In genomic region chr3:171462224-171462623, GRCh38 we compare ENCODE assay signal across 1 cellular context.
A peak's percentile ranks its signal among the peaks of the same experiment; 100 is the strongest.
TF ChIP-seq lines count a peak whose summit lies in the region.

No MANE protein-coding gene starts in this region.

TF ChIP-seq in K562, 482 proteins besides CTCF, POLR2A, EP300 and RAD21 (continued from another document):
- 0 out of 2 replicates have a peak, but pooled peaks have one; percentile 28 for TF ChIP-seq MGA (IDR thresholded peaks at IDR 0.05)
- TF ChIP-seq MTA3 (IDR thresholded peaks at IDR 0.05; ENCODE audit: borderline replicate concordance) = peak; percentile 18; the same call in 1 of the 2 replicates
- 0 out of 2 replicates have a peak, but pooled peaks have one; percentile 6 for TF ChIP-seq BRD4 (IDR thresholded peaks at IDR 0.05)
- TF ChIP-seq ZNF197 (CRISPR knock-in tag; IDR thresholded peaks at IDR 0.05; ENCODE audit: low read depth) = 0 out of 2 replicates have a peak, but pooled peaks have one; percentile 3
- no peak for TF ChIP-seq ZNF146 (CRISPR knock-in tag; IDR thresholded peaks at IDR 0.05; ENCODE audit: unreplicated experiment)
- TF ChIP-seq OTX1 (CRISPR knock-in tag; IDR thresholded peaks at IDR 0.05) = 0 out of 2 replicates have a peak, but pooled peaks have one; percentile 42
- TF ChIP-seq ZNF57 (CRISPR knock-in tag; IDR thresholded peaks at IDR 0.05) = no peak
- 0 out of 4 replicates have a peak, but pooled peaks of 1 of the 2 experiments have one; percentile 14 for TF ChIP-seq MNT (conservative IDR thresholded peaks at IDR 0.05)
- TF ChIP-seq L3MBTL2 (IDR thresholded peaks at IDR 0.05) = 0 out of 2 replicates have a peak, but pooled peaks have one; percentile 23
- TF ChIP-seq ZNF696 (CRISPR knock-in tag; conservative IDR thresholded peaks at IDR 0.05) = no peak
- TF ChIP-seq TEAD4 (IDR thresholded peaks at IDR 0.05; ENCODE audit: low read length) = no peak
- no peak for TF ChIP-seq TEAD4 (CRISPR knock-in tag; IDR thresholded peaks at IDR 0.05; ENCODE audit: borderline replicate concordance)
- TF ChIP-seq ZBTB17 (CRISPR knock-in tag; IDR thresholded peaks at IDR 0.05) = no peak
- TF ChIP-seq CBX2 (IDR thresholded peaks at IDR 0.05; ENCODE audit: insufficient read depth, low read length, poor library complexity, severe bottlenecking) = no peak
- peak; percentile 83 for TF ChIP-seq PKNOX1 (IDR thresholded peaks at IDR 0.05)
- no peak for TF ChIP-seq NEUROD1 (IDR thresholded peaks at IDR 0.05; ENCODE audit: borderline replicate concordance, low read depth, low read length, partially characterized antibody)
- TF ChIP-seq POLR2H (tag; IDR thresholded peaks at IDR 0.05; ENCODE audit: low read depth) = peak; percentile 10; the same call in 1 of the 2 replicates
- 0 out of 4 replicates have a peak, but pooled peaks of 1 of the 2 experiments have one; percentile 22 for TF ChIP-seq UBTF (IDR thresholded peaks at IDR 0.05; ENCODE audit: borderline replicate concordance in 1 of 2, low read depth in 2 of 2, low read length in 2 of 2)
